In genomic region chr2:226649871-226650660, GRCh38 we compare ENCODE assay signal across 8 cellular contexts.
DNase-seq lines count a peak whose midpoint lies in the region; ATAC-seq and TF ChIP-seq lines count a peak whose summit lies in the region.

No MANE protein-coding gene starts in this region.

- peaks cover 12% of the 10 kb centered on the region for H3K36me3 Mint-ChIP-seq in activated naive CD4-positive, alpha-beta T cell treated with anti-CD3 and anti-CD28 coated beads for 36 hours (ENCODE audit: low read depth)

- H3K4me3 Mint-ChIP-seq in activated naive CD4-positive, alpha-beta T cell treated with anti-CD3 and anti-CD28 coated beads for 36 hours = no peak overlapping the region

- H3K9me3 ChIP-seq in aorta (ENCODE audit: control insufficient read depth, low read length) = no peaks in the 10 kb centered on the region

- ATAC-seq in GM19043 (IDR thresholded peaks at IDR 0.05; ENCODE audit: low read depth, unreplicated experiment) = peak; percentile 80
- peak; percentile 69 for ATAC-seq in HG03159 (IDR thresholded peaks at IDR 0.05; ENCODE audit: unreplicated experiment)
- peak; percentile 88 for ATAC-seq in aorta (ENCODE audit: low FRiP score)

- H3K9me3 Mint-ChIP-seq in activated naive CD4-positive, alpha-beta T cell treated with anti-CD3 and anti-CD28 coated beads for 36 hours = peaks cover 7% of the 10 kb centered on the region

- H3K4me3 ChIP-seq in AG04449 (ENCODE audit: low read depth, low read length) = no peak overlapping the region
- no peak overlapping the region for H3K4me3 ChIP-seq in aorta (ENCODE audit: low read length in 2 of 2)

- CTCF ChIA-PET in AG04449 (lab: Yijun Ruan, JAX) = interaction anchor here (1.5 kb wide), 1 partner anchor 152 kb away, joined by 5 read pairs; no protein-coding TSS in a partner anchor
- CTCF ChIA-PET in activated naive CD4-positive, alpha-beta T cell treated with anti-CD3 and anti-CD28 coated beads for 36 hours (lab: Charles Lee) = interaction anchor here (0.8 to 1.0 kb wide), 2 partner anchors 153 to 188 kb away, joined by 3 to 4 read pairs; no protein-coding TSS in a partner anchor

- no peak for TF ChIP-seq CTCF in AG04449 (IDR thresholded peaks at IDR 0.05; ENCODE audit: insufficient read depth, low read length, missing control alignments)

- intact Hi-C loops in activated naive CD4-positive, alpha-beta T cell treated with anti-CD3 and anti-CD28 coated beads for 36 hours (cut with micrococcal nuclease) = loop anchor here (5.0 to 10.0 kb wide), 5 partner anchors 122 to 915 kb away; no protein-coding TSS in a partner anchor
- intact Hi-C loops in posterior cingulate gyrus (cut with DNase I) (no loop called here), aorta (cut with DNase I) (no loop called here)

- no peaks in the 10 kb centered on the region for H3K36me3 ChIP-seq in aorta (ENCODE audit: control insufficient read depth in 1 of 2, insufficient read depth in 2 of 2, low read length in 1 of 2)

- peaks cover 25% of the 10 kb centered on the region for H3K4me1 Mint-ChIP-seq in activated naive CD4-positive, alpha-beta T cell treated with anti-CD3 and anti-CD28 coated beads for 36 hours (ENCODE audit: low read depth)

- H3K27ac ChIP-seq in aorta (ENCODE audit: low read depth in 1 of 2, low read length in 2 of 2) = peak overlapping the region in 1 of 2 donors; percentile 98

- POLR2A ChIA-PET in AG04449 (lab: Yijun Ruan, JAX) = no interaction called here

- DNase-seq in AG04449 (ENCODE audit: low read depth, low spot score) (peak; percentile 79), OCI-M1 (lab: John Stamatoyannopoulos, UW) (peak; percentile 16), glomerular visceral epithelial cell (ENCODE audit: extremely low spot score) (peak; percentile 92), posterior cingulate gyrus (peak in 7 of 10 donors; percentile 19 to 87 (median 46)), aorta (peak; percentile 78 to 80)
- DNase-seq in activated naive CD4-positive, alpha-beta T cell treated with anti-CD3 and anti-CD28 coated beads for 36 hours = peak; percentile 74

- H3K27ac Mint-ChIP-seq in activated naive CD4-positive, alpha-beta T cell treated with anti-CD3 and anti-CD28 coated beads for 36 hours = peak overlapping the region; percentile 50

- 15 to 17% methylated on average over 13 of the region's 13 CpGs for WGBS in aorta, 2 donors

- peaks cover 3% of the 10 kb centered on the region for H3K27me3 Mint-ChIP-seq in activated naive CD4-positive, alpha-beta T cell treated with anti-CD3 and anti-CD28 coated beads for 36 hours (ENCODE audit: low read depth)

- H3K27me3 ChIP-seq in aorta (ENCODE audit: control insufficient read depth in 1 of 2, insufficient read depth in 2 of 2, low read length in 1 of 2) = no peaks in the 10 kb centered on the region

- H3K4me1 ChIP-seq in aorta (ENCODE audit: control insufficient read depth in 1 of 2, insufficient read depth in 2 of 2, low read length in 2 of 2) = peaks cover 5 to 8% of the 10 kb centered on the region in 2 donors

Comparison
In these comparisons a context has a peak if more than half of its experiments do, and no peak if none do; other contexts are left out.
1. DNase-seq: peak in every context shown above with its lines; median percentile 92 in glomerular visceral epithelial cell; 79 in AG04449; 79 in aorta; 74 in activated naive CD4-positive, alpha-beta T cell treated with anti-CD3 and anti-CD28 coated beads for 36 hours; 46 in posterior cingulate gyrus; 16 in OCI-M1.